In the genomic region with DNA sequence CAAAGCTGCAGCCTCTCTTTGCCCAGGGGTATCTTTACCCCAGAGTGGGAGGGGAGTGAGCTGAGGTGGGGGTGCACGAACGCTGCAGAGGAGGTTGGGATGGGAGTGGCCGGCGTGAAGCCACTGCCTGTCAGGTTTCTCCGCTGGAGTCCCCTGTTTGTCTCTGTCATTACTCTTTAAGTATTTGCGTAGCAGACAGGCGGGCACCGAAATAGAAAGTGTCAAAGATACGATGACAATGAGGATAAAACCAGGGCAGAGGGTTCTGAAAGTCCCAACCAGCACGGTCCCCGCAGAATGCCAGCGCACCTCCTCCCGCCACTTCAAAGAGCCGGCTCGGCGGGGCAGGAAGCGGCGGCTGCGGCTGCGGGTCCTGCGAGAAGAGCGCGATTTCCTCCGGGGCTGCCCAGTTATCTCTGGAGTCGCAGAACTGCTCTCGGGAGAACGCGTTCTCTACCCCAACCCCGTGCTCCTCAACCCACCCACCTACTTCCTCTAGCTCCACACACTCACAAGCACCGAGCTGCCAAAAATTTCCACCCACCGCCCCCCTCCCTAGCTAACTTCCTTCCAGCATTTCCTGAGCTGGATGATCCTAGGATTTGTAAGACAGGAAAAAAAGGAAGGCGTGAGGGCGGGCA, we compare ENCODE assay signal across 1 cellular context.
A peak's percentile ranks its signal among the peaks of the same experiment; 100 is the strongest.
TF ChIP-seq lines count a peak whose summit lies in the region.

A gene with protein sequence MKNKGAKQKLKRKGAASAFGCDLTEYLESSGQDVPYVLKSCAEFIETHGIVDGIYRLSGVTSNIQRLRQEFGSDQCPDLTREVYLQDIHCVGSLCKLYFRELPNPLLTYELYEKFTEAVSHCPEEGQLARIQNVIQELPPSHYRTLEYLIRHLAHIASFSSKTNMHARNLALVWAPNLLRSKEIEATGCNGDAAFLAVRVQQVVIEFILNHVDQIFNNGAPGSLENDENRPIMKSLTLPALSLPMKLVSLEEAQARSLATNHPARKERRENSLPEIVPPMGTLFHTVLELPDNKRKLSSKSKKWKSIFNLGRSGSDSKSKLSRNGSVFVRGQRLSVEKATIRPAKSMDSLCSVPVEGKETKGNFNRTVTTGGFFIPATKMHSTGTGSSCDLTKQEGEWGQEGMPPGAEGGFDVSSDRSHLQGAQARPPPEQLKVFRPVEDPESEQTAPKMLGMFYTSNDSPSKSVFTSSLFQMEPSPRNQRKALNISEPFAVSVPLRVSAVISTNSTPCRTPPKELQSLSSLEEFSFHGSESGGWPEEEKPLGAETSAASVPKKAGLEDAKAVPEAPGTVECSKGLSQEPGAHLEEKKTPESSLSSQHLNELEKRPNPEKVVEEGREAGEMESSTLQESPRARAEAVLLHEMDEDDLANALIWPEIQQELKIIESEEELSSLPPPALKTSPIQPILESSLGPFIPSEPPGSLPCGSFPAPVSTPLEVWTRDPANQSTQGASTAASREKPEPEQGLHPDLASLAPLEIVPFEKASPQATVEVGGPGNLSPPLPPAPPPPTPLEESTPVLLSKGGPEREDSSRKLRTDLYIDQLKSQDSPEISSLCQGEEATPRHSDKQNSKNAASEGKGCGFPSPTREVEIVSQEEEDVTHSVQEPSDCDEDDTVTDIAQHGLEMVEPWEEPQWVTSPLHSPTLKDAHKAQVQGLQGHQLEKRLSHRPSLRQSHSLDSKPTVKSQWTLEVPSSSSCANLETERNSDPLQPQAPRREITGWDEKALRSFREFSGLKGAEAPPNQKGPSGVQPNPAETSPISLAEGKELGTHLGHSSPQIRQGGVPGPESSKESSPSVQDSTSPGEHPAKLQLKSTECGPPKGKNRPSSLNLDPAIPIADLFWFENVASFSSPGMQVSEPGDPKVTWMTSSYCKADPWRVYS (N-terminal part only) (plus strand): TSS at position 623 of the 641 bp plus-strand sequence. CDS start 522 bp downstream, outside the sequence.

TF ChIP-seq in GM12878, 131 proteins besides CTCF, POLR2A, EP300 and RAD21 (continued from another document):
- TF ChIP-seq, protein P1, sequence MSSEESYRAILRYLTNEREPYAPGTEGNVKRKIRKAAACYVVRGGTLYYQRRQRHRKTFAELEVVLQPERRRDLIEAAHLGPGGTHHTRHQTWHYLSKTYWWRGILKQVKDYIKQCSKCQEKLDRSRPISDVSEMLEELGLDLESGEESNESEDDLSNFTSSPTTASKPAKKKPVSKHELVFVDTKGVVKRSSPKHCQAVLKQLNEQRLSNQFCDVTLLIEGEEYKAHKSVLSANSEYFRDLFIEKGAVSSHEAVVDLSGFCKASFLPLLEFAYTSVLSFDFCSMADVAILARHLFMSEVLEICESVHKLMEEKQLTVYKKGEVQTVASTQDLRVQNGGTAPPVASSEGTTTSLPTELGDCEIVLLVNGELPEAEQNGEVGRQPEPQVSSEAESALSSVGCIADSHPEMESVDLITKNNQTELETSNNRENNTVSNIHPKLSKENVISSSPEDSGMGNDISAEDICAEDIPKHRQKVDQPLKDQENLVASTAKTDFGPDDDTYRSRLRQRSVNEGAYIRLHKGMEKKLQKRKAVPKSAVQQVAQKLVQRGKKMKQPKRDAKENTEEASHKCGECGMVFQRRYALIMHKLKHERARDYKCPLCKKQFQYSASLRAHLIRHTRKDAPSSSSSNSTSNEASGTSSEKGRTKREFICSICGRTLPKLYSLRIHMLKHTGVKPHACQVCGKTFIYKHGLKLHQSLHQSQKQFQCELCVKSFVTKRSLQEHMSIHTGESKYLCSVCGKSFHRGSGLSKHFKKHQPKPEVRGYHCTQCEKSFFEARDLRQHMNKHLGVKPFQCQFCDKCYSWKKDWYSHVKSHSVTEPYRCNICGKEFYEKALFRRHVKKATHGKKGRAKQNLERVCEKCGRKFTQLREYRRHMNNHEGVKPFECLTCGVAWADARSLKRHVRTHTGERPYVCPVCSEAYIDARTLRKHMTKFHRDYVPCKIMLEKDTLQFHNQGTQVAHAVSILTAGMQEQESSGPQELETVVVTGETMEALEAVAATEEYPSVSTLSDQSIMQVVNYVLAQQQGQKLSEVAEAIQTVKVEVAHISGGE (CRISPR knock-in tag; IDR thresholded peaks at IDR 0.05) = no peak
- TF ChIP-seq IRF4 (IDR thresholded peaks at IDR 0.05; ENCODE audit: low read depth, low read length) = 0 out of 2 replicates have a peak, but pooled peaks have one; percentile 18
- no peak for TF ChIP-seq ZNF207 (IDR thresholded peaks at IDR 0.05; ENCODE audit: borderline replicate concordance)
- peak; percentile 79 for TF ChIP-seq RUNX3 (IDR thresholded peaks at IDR 0.05; ENCODE audit: low read length)
- TF ChIP-seq, protein P2, sequence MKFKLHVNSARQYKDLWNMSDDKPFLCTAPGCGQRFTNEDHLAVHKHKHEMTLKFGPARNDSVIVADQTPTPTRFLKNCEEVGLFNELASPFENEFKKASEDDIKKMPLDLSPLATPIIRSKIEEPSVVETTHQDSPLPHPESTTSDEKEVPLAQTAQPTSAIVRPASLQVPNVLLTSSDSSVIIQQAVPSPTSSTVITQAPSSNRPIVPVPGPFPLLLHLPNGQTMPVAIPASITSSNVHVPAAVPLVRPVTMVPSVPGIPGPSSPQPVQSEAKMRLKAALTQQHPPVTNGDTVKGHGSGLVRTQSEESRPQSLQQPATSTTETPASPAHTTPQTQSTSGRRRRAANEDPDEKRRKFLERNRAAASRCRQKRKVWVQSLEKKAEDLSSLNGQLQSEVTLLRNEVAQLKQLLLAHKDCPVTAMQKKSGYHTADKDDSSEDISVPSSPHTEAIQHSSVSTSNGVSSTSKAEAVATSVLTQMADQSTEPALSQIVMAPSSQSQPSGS (IDR thresholded peaks at IDR 0.05; ENCODE audit: low read length) = no peak
- no peak for TF ChIP-seq HDAC2 (IDR thresholded peaks at IDR 0.05)
- no peak for TF ChIP-seq KLF5 (IDR thresholded peaks at IDR 0.05; ENCODE audit: partially characterized antibody)
- TF ChIP-seq, protein P3, sequence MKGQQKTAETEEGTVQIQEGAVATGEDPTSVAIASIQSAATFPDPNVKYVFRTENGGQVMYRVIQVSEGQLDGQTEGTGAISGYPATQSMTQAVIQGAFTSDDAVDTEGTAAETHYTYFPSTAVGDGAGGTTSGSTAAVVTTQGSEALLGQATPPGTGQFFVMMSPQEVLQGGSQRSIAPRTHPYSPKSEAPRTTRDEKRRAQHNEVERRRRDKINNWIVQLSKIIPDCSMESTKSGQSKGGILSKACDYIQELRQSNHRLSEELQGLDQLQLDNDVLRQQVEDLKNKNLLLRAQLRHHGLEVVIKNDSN (IDR thresholded peaks at IDR 0.05; ENCODE audit: borderline replicate concordance, extremely low read length, insufficient read depth, low read depth, low read length) = no peak
- no peak for TF ChIP-seq NR2C1 (IDR thresholded peaks at IDR 0.05)
- TF ChIP-seq, protein P4, sequence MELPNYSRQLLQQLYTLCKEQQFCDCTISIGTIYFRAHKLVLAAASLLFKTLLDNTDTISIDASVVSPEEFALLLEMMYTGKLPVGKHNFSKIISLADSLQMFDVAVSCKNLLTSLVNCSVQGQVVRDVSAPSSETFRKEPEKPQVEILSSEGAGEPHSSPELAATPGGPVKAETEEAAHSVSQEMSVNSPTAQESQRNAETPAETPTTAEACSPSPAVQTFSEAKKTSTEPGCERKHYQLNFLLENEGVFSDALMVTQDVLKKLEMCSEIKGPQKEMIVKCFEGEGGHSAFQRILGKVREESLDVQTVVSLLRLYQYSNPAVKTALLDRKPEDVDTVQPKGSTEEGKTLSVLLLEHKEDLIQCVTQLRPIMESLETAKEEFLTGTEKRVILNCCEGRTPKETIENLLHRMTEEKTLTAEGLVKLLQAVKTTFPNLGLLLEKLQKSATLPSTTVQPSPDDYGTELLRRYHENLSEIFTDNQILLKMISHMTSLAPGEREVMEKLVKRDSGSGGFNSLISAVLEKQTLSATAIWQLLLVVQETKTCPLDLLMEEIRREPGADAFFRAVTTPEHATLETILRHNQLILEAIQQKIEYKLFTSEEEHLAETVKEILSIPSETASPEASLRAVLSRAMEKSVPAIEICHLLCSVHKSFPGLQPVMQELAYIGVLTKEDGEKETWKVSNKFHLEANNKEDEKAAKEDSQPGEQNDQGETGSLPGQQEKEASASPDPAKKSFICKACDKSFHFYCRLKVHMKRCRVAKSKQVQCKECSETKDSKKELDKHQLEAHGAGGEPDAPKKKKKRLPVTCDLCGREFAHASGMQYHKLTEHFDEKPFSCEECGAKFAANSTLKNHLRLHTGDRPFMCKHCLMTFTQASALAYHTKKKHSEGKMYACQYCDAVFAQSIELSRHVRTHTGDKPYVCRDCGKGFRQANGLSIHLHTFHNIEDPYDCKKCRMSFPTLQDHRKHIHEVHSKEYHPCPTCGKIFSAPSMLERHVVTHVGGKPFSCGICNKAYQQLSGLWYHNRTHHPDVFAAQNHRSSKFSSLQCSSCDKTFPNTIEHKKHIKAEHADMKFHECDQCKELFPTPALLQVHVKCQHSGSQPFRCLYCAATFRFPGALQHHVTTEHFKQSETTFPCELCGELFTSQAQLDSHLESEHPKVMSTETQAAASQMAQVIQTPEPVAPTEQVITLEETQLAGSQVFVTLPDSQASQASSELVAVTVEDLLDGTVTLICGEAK (IDR thresholded peaks at IDR 0.05; ENCODE audit: borderline replicate concordance) = 0 out of 2 replicates have a peak, but pooled peaks have one; percentile 9
- no peak for TF ChIP-seq SUPT20H (IDR thresholded peaks at IDR 0.05; ENCODE audit: borderline replicate concordance, control insufficient read depth, low read depth, low read length)
- no peak for TF ChIP-seq RBBP5 (conservative IDR thresholded peaks at IDR 0.05)
- no peak for TF ChIP-seq ESRRA (IDR thresholded peaks at IDR 0.05; ENCODE audit: low read length)
- TF ChIP-seq ASH2L (IDR thresholded peaks at IDR 0.05; ENCODE audit: borderline replicate concordance, low read depth) = no peak
- peak; percentile 3; the same call in 1 of the 2 replicates for TF ChIP-seq SMAD5 (IDR thresholded peaks at IDR 0.05; ENCODE audit: low read depth)
- TF ChIP-seq EED (IDR thresholded peaks at IDR 0.05; ENCODE audit: low read depth) = peak; percentile 89
- TF ChIP-seq SREBF1 (IDR thresholded peaks at IDR 0.05; ENCODE audit: low read length) = no peak
- no peak for TF ChIP-seq CHD1 (IDR thresholded peaks at IDR 0.05; ENCODE audit: low read depth, low read length)
- TF ChIP-seq BRCA1 (IDR thresholded peaks at IDR 0.05; ENCODE audit: low read depth, low read length) = no peak
TF ChIP-seq in GM12878: peak in this region for 34.
